8 cellular contexts compared by ENCODE assay signal in the genomic region with DNA sequence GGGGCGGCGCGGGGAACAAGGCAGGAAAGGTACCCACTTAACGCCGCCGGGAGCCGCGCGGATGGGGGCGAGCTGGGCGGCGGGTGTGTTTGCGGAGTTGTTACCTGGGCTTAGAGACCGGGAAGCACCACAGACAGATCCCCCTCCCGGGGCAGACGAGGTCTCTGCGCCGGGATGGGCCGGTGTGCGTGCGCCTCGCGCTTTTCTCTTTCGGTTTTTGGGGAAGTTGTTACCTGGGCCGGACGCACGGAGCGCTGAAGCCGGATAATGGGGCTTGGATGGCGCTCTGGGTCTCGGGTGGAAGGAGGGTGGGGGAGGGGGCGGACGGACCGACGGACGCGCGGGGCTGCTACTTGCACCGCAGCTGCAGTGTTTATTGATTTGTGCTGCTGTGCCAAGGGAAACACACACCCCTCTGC. TPM values are rescaled to one million over a fixed set of nuclear protein-coding genes. Genes with fewer than 3 reads are reported as not detected.
DNase-seq lines count a peak whose midpoint lies in the region; ATAC-seq, FAIRE-seq and TF ChIP-seq lines count a peak whose summit lies in the region.

No MANE protein-coding gene starts in this region.

- H3K27ac Mint-ChIP-seq in activated naive CD8-positive, alpha-beta T cell treated with anti-CD3 and anti-CD28 coated beads for 36 hours: peak overlapping the region; percentile 92

- DNase-seq in GM12892 (ENCODE audit: insufficient read length) (peak; percentile 31), RWPE2 (ENCODE audit: low spot score) (no peak), right atrium auricular region (ENCODE audit: low spot score) (peak; percentile 61), NCI-H187 treated with DMSO at 0.1 percent for 48 hours (lab: John Stamatoyannopoulos, UW) (no peak)
- DNase-seq in activated naive CD8-positive, alpha-beta T cell treated with anti-CD3 and anti-CD28 coated beads for 36 hours: peak; percentile 62

- H3K9me3 Mint-ChIP-seq in activated naive CD8-positive, alpha-beta T cell treated with anti-CD3 and anti-CD28 coated beads for 36 hours: no peaks in the 10 kb centered on the region

- peaks cover 47% of the 10 kb centered on the region for H3K27me3 ChIP-seq in RWPE2 (ENCODE audit: insufficient read depth, poor library complexity, severe bottlenecking)
- H3K27me3 ChIP-seq in right atrium auricular region: no peaks in the 10 kb centered on the region
- H3K27me3 ChIP-seq in rectal smooth muscle tissue (ENCODE audit: control insufficient read depth, insufficient read depth, low read length): no peaks in the 10 kb centered on the region

- H3K9ac ChIP-seq in rectal smooth muscle tissue (ENCODE audit: low read length): peak overlapping the region; percentile 82

- H3K36me3 ChIP-seq in RWPE2 (ENCODE audit: low read depth) (no peaks in the 10 kb centered on the region), right atrium auricular region (no peaks in the 10 kb centered on the region), rectal smooth muscle tissue (ENCODE audit: control insufficient read depth, insufficient read depth, low read length) (no peaks in the 10 kb centered on the region)

- ATAC-seq in HG02642 (IDR thresholded peaks at IDR 0.05; ENCODE audit: poor library complexity, unreplicated experiment) (peak; percentile 31), RWPE2 (ENCODE audit: low read depth) (peak; percentile 2; the same call in 1 of the 3 replicates), HG03378 (IDR thresholded peaks at IDR 0.05; ENCODE audit: unreplicated experiment) (no peak)

- peaks cover 35% of the 10 kb centered on the region for H3K4me1 Mint-ChIP-seq in activated naive CD8-positive, alpha-beta T cell treated with anti-CD3 and anti-CD28 coated beads for 36 hours

- H3K27me3 Mint-ChIP-seq in activated naive CD8-positive, alpha-beta T cell treated with anti-CD3 and anti-CD28 coated beads for 36 hours: no peaks in the 10 kb centered on the region

- TF ChIP-seq CTCF in RWPE2 (IDR thresholded peaks at IDR 0.05; ENCODE audit: poor library complexity, severe bottlenecking) (no peak), right atrium auricular region (IDR thresholded peaks at IDR 0.05) (peak in 1 of 2 donors; percentile 6)

- H3K4me1 ChIP-seq in RWPE2 (ENCODE audit: insufficient read depth, poor library complexity, severe bottlenecking) (peaks cover 8% of the 10 kb centered on the region), right atrium auricular region (peaks cover 0 to 12% of the 10 kb centered on the region in 2 donors), rectal smooth muscle tissue (ENCODE audit: control insufficient read depth, insufficient read depth, low read length) (peaks cover 12% of the 10 kb centered on the region)

- H3K9me3 ChIP-seq in RWPE2 (ENCODE audit: severe bottlenecking) (no peaks in the 10 kb centered on the region), right atrium auricular region (no peaks in the 10 kb centered on the region)

- peak overlapping the region; percentile 96 for H3K4me3 ChIP-seq in RWPE2 (ENCODE audit: severe bottlenecking)
- peak overlapping the region; percentile 85 to 96 for H3K4me3 ChIP-seq in right atrium auricular region
- H3K4me3 ChIP-seq in rectal smooth muscle tissue (ENCODE audit: low read length): peak overlapping the region; percentile 88

- TF ChIP-seq POLR2A in GM12892 (IDR thresholded peaks at IDR 0.05; ENCODE audit: low read depth, low read length): no peak; the same call in 1 of the 2 replicates

- H3K27ac ChIP-seq in RWPE2 (ENCODE audit: poor library complexity, severe bottlenecking) (no peak overlapping the region), right atrium auricular region (peak overlapping the region; percentile 98 to 99), rectal smooth muscle tissue (ENCODE audit: low read depth, low read length) (peak overlapping the region; percentile 96)

- H3K36me3 Mint-ChIP-seq in activated naive CD8-positive, alpha-beta T cell treated with anti-CD3 and anti-CD28 coated beads for 36 hours: peaks cover 12% of the 10 kb centered on the region

- H3K4me3 Mint-ChIP-seq in activated naive CD8-positive, alpha-beta T cell treated with anti-CD3 and anti-CD28 coated beads for 36 hours: peak overlapping the region; percentile 90

- FAIRE-seq in GM12892 (lab: Jason Lieb, UNC): no peak

RNA-seq across cellular contexts. Expression of gene ZEB1, which starts 1.2 kb away (rescaled TPM):
- polyA plus RNA-seq in GM12892 (2012; ENCODE audit: missing spikeins): 19.9 TPM
- 10 to 100 TPM; 23.5 to 27.8 TPM for total RNA-seq in activated naive CD8-positive, alpha-beta T cell treated with anti-CD3 and anti-CD28 coated beads for 36 hours
- total RNA-seq in right atrium auricular region: 10 to 100 TPM; 52.9 to 60.8 TPM

Comparison
In these comparisons a context has a peak if more than half of its experiments do, and no peak if none do; other contexts are left out.
1. DNase-seq: peak in GM12892 (single experiment), activated naive CD8-positive, alpha-beta T cell treated with anti-CD3 and anti-CD28 coated beads for 36 hours (single experiment) and right atrium auricular region (single experiment); none in RWPE2 (single experiment) and NCI-H187 treated with DMSO at 0.1 percent for 48 hours (single experiment).
2. Peak in every context shown above with its lines, with median percentiles within 50 percentile points of each other: H3K4me3 ChIP-seq.